ENCODE assay signal across 8 cellular contexts in genomic region chr6:32154514-32155161, GRCh38. TPM values are rescaled to one million over a fixed set of nuclear protein-coding genes. Genes with fewer than 3 reads are reported as not detected.
DNase-seq lines count a peak whose midpoint lies in the region; ATAC-seq and TF ChIP-seq lines count a peak whose summit lies in the region.

No MANE protein-coding gene starts in this region.

- TF ChIP-seq CTCF in DOHH2 (IDR thresholded peaks at IDR 0.05; ENCODE audit: low read depth, low read length, poor library complexity, severe bottlenecking) (peak; percentile 72), lung (IDR thresholded peaks at IDR 0.05; ENCODE audit: control extremely low read depth, extremely low read depth) (peak; percentile 47)

- DNase-seq in NCI-H524 treated with DMSO at 0.1 percent for 48 hours (lab: John Stamatoyannopoulos, UW) (peak; percentile 41), lung (ENCODE audit: low spot score) (peak; percentile 65)
- DNase-seq in activated CD4-positive, alpha-beta T cell treated with anti-CD3 and anti-CD28 coated beads, Interleukin-2, amount 50 U/mL, for 4 hours = peak; percentile 44 to 49
- peak; percentile 13 for DNase-seq in stimulated activated CD8-positive, alpha-beta memory T cell treated with anti-CD3 and anti-CD28 coated beads, Interleukin-15, amount 100 ng/mL, for 24 hours (ENCODE audit: low read depth)

- H3K36me3 ChIP-seq in DOHH2 (ENCODE audit: control insufficient read depth, low read length) (peaks cover 29% of the 10 kb centered on the region), duodenal mucosa (ENCODE audit: control insufficient read depth in 1 of 2, insufficient read depth in 2 of 2, low read length in 2 of 2) (peaks cover 14 to 15% of the 10 kb centered on the region in 2 donors), lung (ENCODE audit: control insufficient read depth in 2 of 2, insufficient read depth in 2 of 2, low read length in 2 of 2) (peaks cover 4 to 5% of the 10 kb centered on the region in 2 donors)

- H3K27ac ChIP-seq in DOHH2 (ENCODE audit: low read depth, low read length) (peak overlapping the region; percentile 58), duodenal mucosa (ENCODE audit: low read depth, low read length) (peak overlapping the region; percentile 85), lung (ENCODE audit: low read depth in 1 of 2, low read length in 1 of 2) (peak overlapping the region; percentile 78 to 87)

- peaks cover 32% of the 10 kb centered on the region for H3K4me1 ChIP-seq in DOHH2 (ENCODE audit: control insufficient read depth, low read length)
- peaks cover 20 to 32% of the 10 kb centered on the region in 2 donors for H3K4me1 ChIP-seq in duodenal mucosa (ENCODE audit: control insufficient read depth in 1 of 2, insufficient read depth in 2 of 2, low read length in 2 of 2)
- H3K4me1 ChIP-seq in lung (ENCODE audit: control insufficient read depth in 2 of 2, insufficient read depth in 2 of 2, low read length in 2 of 2) = peaks cover 2 to 15% of the 10 kb centered on the region in 2 donors

- H3K9me2 ChIP-seq in DOHH2 (replicated peaks; ENCODE audit: control insufficient read depth, low read length) = no peaks in the 10 kb centered on the region

- 5% methylated on average over 33 to 34 of the region's 34 CpGs for WGBS in lung, 2 donors

- peaks cover 10% of the 10 kb centered on the region for H3F3A ChIP-seq in DOHH2 (ENCODE audit: control insufficient read depth, insufficient read depth)

- peak overlapping the region; percentile 77 for H3K4me2 ChIP-seq in DOHH2 (ENCODE audit: low read length)

- H3K4me3 ChIP-seq in DOHH2 (ENCODE audit: low read length) (peak overlapping the region; percentile 99), duodenal mucosa (ENCODE audit: low read depth in 1 of 2, low read length in 2 of 2) (peak overlapping the region; percentile 87 to 98), lung (peak overlapping the region; percentile 69)

- peak; percentile 55 for ATAC-seq in HG02943 (IDR thresholded peaks at IDR 0.05; ENCODE audit: low read depth, unreplicated experiment)
- no peak for ATAC-seq in lung (ENCODE audit: insufficient read depth, low FRiP score)
- ATAC-seq in GM19328 (IDR thresholded peaks at IDR 0.05; ENCODE audit: unreplicated experiment) = no peak

- H3K27me3 ChIP-seq in DOHH2 (ENCODE audit: control insufficient read depth, low read length) (no peaks in the 10 kb centered on the region), duodenal mucosa (ENCODE audit: control insufficient read depth in 1 of 2, insufficient read depth in 2 of 2, low read length in 2 of 2) (no peaks in the 10 kb centered on the region), lung (ENCODE audit: control insufficient read depth, insufficient read depth) (no peaks in the 10 kb centered on the region)

- peak overlapping the region; percentile 86 to 91 for H3K9ac ChIP-seq in duodenal mucosa (ENCODE audit: low read depth in 1 of 2, low read length in 2 of 2)

- H3K79me2 ChIP-seq in DOHH2 (ENCODE audit: control insufficient read depth, low read length) = peaks cover 15% of the 10 kb centered on the region

- no peaks in the 10 kb centered on the region for H4K20me1 ChIP-seq in DOHH2 (ENCODE audit: control insufficient read depth, insufficient read depth, low read depth, low read length)

- no peaks in the 10 kb centered on the region for H3K9me3 ChIP-seq in DOHH2 (ENCODE audit: control insufficient read depth, insufficient read depth, low read length)
- no peaks in the 10 kb centered on the region for H3K9me3 ChIP-seq in duodenal mucosa (ENCODE audit: control insufficient read depth in 1 of 2, low read length in 2 of 2)
- no peaks in the 10 kb centered on the region for H3K9me3 ChIP-seq in lung (ENCODE audit: control insufficient read depth in 2 of 2, insufficient read depth in 1 of 2, low read length in 1 of 2)

RNA-seq across cellular contexts. Expression of gene PPT2, which starts 0.7 kb away (rescaled TPM):
- 100 to 1,000 TPM in 1 of 2 donors, 10 to 100 TPM in 1; 14.9 to 212 TPM for total RNA-seq in lung
- polyA plus RNA-seq in lung = 1 to 10 TPM; 5.7 to 7.3 TPM

RNA-seq across cellular contexts. Expression of gene PRRT1, which starts 2.9 kb away (rescaled TPM):
- 1 to 10 TPM in 1 of 2 donors, under 1 TPM in 1; 0.57 to 2.0 TPM for total RNA-seq in lung
- polyA plus RNA-seq in lung = 1 to 10 TPM in 1 of 2 donors, under 1 TPM in 1; 0.53 to 1.4 TPM

RNA-seq across cellular contexts. Expression of gene EGFL8, which starts 9.8 kb away (rescaled TPM):
- total RNA-seq in lung = 10 to 100 TPM in 1 of 2 donors, 1 to 10 TPM in 1; 9.6 to 10.5 TPM
- polyA plus RNA-seq in lung = 10 to 100 TPM in 1 of 2 donors, 1 to 10 TPM in 1; 3.8 to 10.9 TPM

RNA-seq across cellular contexts. Expression of gene AGPAT1, which starts 21.2 kb away (rescaled TPM):
- total RNA-seq in lung = 10 to 100 TPM; 24.7 to 52.6 TPM
- 10 to 100 TPM; 32.1 to 48.9 TPM for polyA plus RNA-seq in lung

RNA-seq across cellular contexts. Expression of gene RNF5, which starts 23.6 kb away (rescaled TPM):
- total RNA-seq in lung = 10 to 100 TPM; 45.2 to 66.7 TPM
- polyA plus RNA-seq in lung = 10 to 100 TPM; 56.3 to 94.4 TPM

Comparison
In these comparisons a context has a peak if more than half of its experiments do, and no peak if none do; other contexts are left out.
1. DNase-seq: peak in every context shown above with its lines; median percentile 65 in lung; 46 in activated CD4-positive, alpha-beta T cell treated with anti-CD3 and anti-CD28 coated beads, Interleukin-2, amount 50 U/mL, for 4 hours; 41 in NCI-H524 treated with DMSO at 0.1 percent for 48 hours; 13 in stimulated activated CD8-positive, alpha-beta memory T cell treated with anti-CD3 and anti-CD28 coated beads, Interleukin-15, amount 100 ng/mL, for 24 hours.